Comparison of ENCODE assay signal across 22 cellular contexts in genomic region chr14:25034803-25035681, GRCh38. TPM values are rescaled to one million over a fixed set of nuclear protein-coding genes. Genes with fewer than 3 reads are reported as not detected.
DNase-seq lines count a peak whose midpoint lies in the region; ATAC-seq, FAIRE-seq and TF ChIP-seq lines count a peak whose summit lies in the region.
"Had no signal": no experiment of that assay in that cellular context is flagged by ENCODE, and none has a peak within 500 bp of the region (broad histone marks: within the 10 kb centered on the region; RNA-seq: fewer than 3 reads in every experiment).

No MANE protein-coding gene starts in this region.

- no peak overlapping the region for H3K9ac ChIP-seq in HepG2 (ENCODE audit: insufficient read depth, low read depth, low read length)

- TF ChIP-seq EP300 in HepG2 (IDR thresholded peaks at IDR 0.05; ENCODE audit: low read depth in 2 of 2, low read length in 2 of 2), result peak in 1 of 2 experiments; percentile 83; a peak in 2 of 4 replicates
- peak; percentile 76 for TF ChIP-seq EP300 in HepG2 (CRISPR knock-in tag; IDR thresholded peaks at IDR 0.05; ENCODE audit: borderline replicate concordance)

- H3K4me3 ChIP-seq in HepG2 (replicated peaks in 1 of 3; ENCODE audit: insufficient read depth in 1 of 3, low read depth in 2 of 3, low read length in 3 of 3) (0 out of 6 replicates have a peak overlapping the region, but pooled peaks of 1 of the 3 experiments have one; percentile 0), right lobe of liver (no peak overlapping the region), hepatocyte (no peak overlapping the region)
- no peak overlapping the region for H3K4me3 ChIP-seq in CD8-positive, alpha-beta memory T cell (ENCODE audit: low read length)
- H3K4me3 ChIP-seq: GM23338, PC-9, SJCRH30 had no signal

- H3K36me3 Mint-ChIP-seq in CD8-positive, alpha-beta memory T cell, result no peaks in the 10 kb centered on the region
- H3K36me3 Mint-ChIP-seq: CD14-positive monocyte had no signal

- intact Hi-C loops in HepG2 (cut with micrococcal nuclease; ENCODE audit: unreplicated experiment) (loop anchor here (1.0 to 5.0 kb wide), 4 partner anchors 58 to 218 kb away; no protein-coding TSS in a partner anchor), right lobe of liver (cut with DNase I) (no loop called here), posterior cingulate gyrus (cut with DNase I) (no loop called here)

- H3K36me3 ChIP-seq in HepG2 (replicated peaks in 1 of 2; ENCODE audit: control insufficient read depth in 1 of 2, insufficient read depth in 2 of 2, low read length in 2 of 2), result no peaks in the 10 kb centered on the region
- H3K36me3 ChIP-seq in right lobe of liver, result no peaks in the 10 kb centered on the region
- no peaks in the 10 kb centered on the region for H3K36me3 ChIP-seq in hepatocyte (replicated peaks; ENCODE audit: insufficient read depth, low read depth)
- H3K36me3 ChIP-seq in CD8-positive, alpha-beta memory T cell (ENCODE audit: insufficient read depth, low read length), result no peaks in the 10 kb centered on the region
- H3K36me3 ChIP-seq: SJCRH30 had no signal

- H4K20me1 ChIP-seq in HepG2 (ENCODE audit: insufficient read depth, low read length) (no peaks in the 10 kb centered on the region), hepatocyte (ENCODE audit: insufficient read depth, poor library complexity, severe bottlenecking) (no peaks in the 10 kb centered on the region)

- in situ Hi-C loops in HepG2 (cut with HindIII; ENCODE audit: extremely low pct_ligation_motif_present, low pct_unique_long_range_greater_than_20kb), result no loop called here

- no peaks in the 10 kb centered on the region for H3K27me3 Mint-ChIP-seq in CD8-positive, alpha-beta memory T cell

- CTCF ChIA-PET in HepG2 (lab: Yijun Ruan, JAX; ENCODE audit: low intra/inter-chr PET ratio, low total read pairs), result interaction anchor here (0.7 to 1.5 kb wide), 2 partner anchors 217 to 300 kb away, joined by 3 to 5 read pairs; no protein-coding TSS in a partner anchor
- CTCF ChIA-PET in CD8-positive, alpha-beta memory T cell (lab: Charles Lee), result no interaction called here

- WGBS in HepG2 (ENCODE audit: low lambda C conversion rate), result 52% methylated on average over 11 of the region's 11 CpGs
- WGBS in right lobe of liver (ENCODE audit: insufficient coverage, low coverage, low lambda C conversion rate, missing lambda C conversion rate), result 66% methylated on average over 9 of the region's 11 CpGs
- WGBS in hepatocyte (ENCODE audit: low lambda C conversion rate, missing lambda C conversion rate), result 84% methylated on average over 11 of the region's 11 CpGs

- peak; percentile 38; the same call in 1 of the 2 replicates for TF ChIP-seq RAD21 in HepG2 (CRISPR knock-in tag; IDR thresholded peaks at IDR 0.05)

- H3K27ac Mint-ChIP-seq in CD8-positive, alpha-beta memory T cell, result no peak overlapping the region
- H3K27ac Mint-ChIP-seq: CD14-positive monocyte, GM23338 had no signal

- no peak overlapping the region for H3K4me3 Mint-ChIP-seq in CD8-positive, alpha-beta memory T cell
- H3K4me3 Mint-ChIP-seq: CD14-positive monocyte, GM23338 had no signal

- peak; percentile 62 for FAIRE-seq in HepG2 (lab: Jason Lieb, UNC)
- FAIRE-seq: GM12891, GM18507 had no signal

- peak; percentile 99 for DNase-seq in HepG2 (ENCODE audit: low spot score)
- no peak for DNase-seq in right lobe of liver
- DNase-seq in NCI-H1048 (lab: John Stamatoyannopoulos, UW), result peak; percentile 11
- DNase-seq in hepatocyte (ENCODE audit: low spot score), result peak; percentile 30
- no peak for DNase-seq in posterior cingulate gyrus
- DNase-seq in CD8-positive, alpha-beta memory T cell, result no peak
- DNase-seq: GDM1, KBM-7, NCI-H1092, NCI-H146, NCI-H2081 treated with DMSO at 0.1 percent for 48 hours, NCI-H526 treated with DMSO at 0.1 percent for 48 hours had no signal

- peak overlapping the region; percentile 41 for H3K27ac ChIP-seq in HepG2 (ENCODE audit: extremely low read length, insufficient read depth, low read length)
- no peak overlapping the region for H3K27ac ChIP-seq in right lobe of liver
- H3K27ac ChIP-seq in hepatocyte, result no peak overlapping the region
- H3K27ac ChIP-seq in CD8-positive, alpha-beta memory T cell (ENCODE audit: low read depth, low read length), result no peak overlapping the region
- H3K27ac ChIP-seq: PC-9, SJCRH30 had no signal

- peaks cover 19% of the 10 kb centered on the region for H3K79me2 ChIP-seq in HepG2 (ENCODE audit: insufficient read depth, low read length)
- peaks cover 94% of the 10 kb centered on the region for H3K79me2 ChIP-seq in hepatocyte

- H3K27me3 ChIP-seq in HepG2 (ENCODE audit: control insufficient read depth in 1 of 2, insufficient read depth in 2 of 2, low read length in 2 of 2) (no peaks in the 10 kb centered on the region), right lobe of liver (no peaks in the 10 kb centered on the region), hepatocyte (no peaks in the 10 kb centered on the region)
- H3K27me3 ChIP-seq in CD8-positive, alpha-beta memory T cell (ENCODE audit: insufficient read depth, low read length, poor library complexity, severe bottlenecking), result no peaks in the 10 kb centered on the region
- H3K27me3 ChIP-seq: SJCRH30 had no signal

- peaks cover 61% of the 10 kb centered on the region for H3K4me1 ChIP-seq in HepG2 (ENCODE audit: insufficient read depth, low read length)
- no peaks in the 10 kb centered on the region for H3K4me1 ChIP-seq in right lobe of liver
- H3K4me1 ChIP-seq in hepatocyte (ENCODE audit: insufficient read depth), result no peaks in the 10 kb centered on the region
- no peaks in the 10 kb centered on the region for H3K4me1 ChIP-seq in CD8-positive, alpha-beta memory T cell (ENCODE audit: insufficient read depth, low read length)
- H3K4me1 ChIP-seq: SJCRH30 had no signal

- ATAC-seq in HepG2 (peak; percentile 95), right lobe of liver (no peak), HG02588 (IDR thresholded peaks at IDR 0.05; ENCODE audit: unreplicated experiment) (no peak), GM19023 (IDR thresholded peaks at IDR 0.05; ENCODE audit: unreplicated experiment) (no peak)
- ATAC-seq: GM23338, HCT116 had no signal

- H2AFZ ChIP-seq in HepG2 (ENCODE audit: low read length), result no peak overlapping the region
- no peak overlapping the region for H2AFZ ChIP-seq in hepatocyte
- H2AFZ ChIP-seq: GM23338, PC-9 had no signal

- peaks cover 0 to 5% (median 0%) of the 10 kb centered on the region in 5 donors for H3K9me3 Mint-ChIP-seq in CD8-positive, alpha-beta memory T cell
- H3K9me3 Mint-ChIP-seq: GM23338 had no signal

- TF ChIP-seq POLR2A in HepG2 (IDR thresholded peaks at IDR 0.05; ENCODE audit: insufficient read depth in 1 of 2, low read depth in 2 of 2, low read length in 2 of 2), result no peak
- no peak for TF ChIP-seq POLR2A in right lobe of liver (IDR thresholded peaks at IDR 0.05)

- H3K4me2 ChIP-seq in HepG2 (ENCODE audit: low read depth, low read length), result peak overlapping the region; percentile 25
- no peak overlapping the region for H3K4me2 ChIP-seq in hepatocyte
- H3K4me2 ChIP-seq: GM23338, PC-9 had no signal

- H3K9me3 ChIP-seq in HepG2 (ENCODE audit: low read length) (no peaks in the 10 kb centered on the region), right lobe of liver (no peaks in the 10 kb centered on the region), hepatocyte (ENCODE audit: low read depth) (no peaks in the 10 kb centered on the region)
- no peaks in the 10 kb centered on the region for H3K9me3 ChIP-seq in CD8-positive, alpha-beta memory T cell (ENCODE audit: low read length)
- H3K9me3 ChIP-seq: SJCRH30 had no signal

- BruUV-seq in HepG2 (replicated peaks; lab: Mats Ljungman, UMichigan), result no TSS peak

- no peaks in the 10 kb centered on the region for H3K9me2 ChIP-seq in hepatocyte (replicated peaks; ENCODE audit: insufficient read depth)

- H3K4me1 Mint-ChIP-seq in CD8-positive, alpha-beta memory T cell, result no peaks in the 10 kb centered on the region
- H3K4me1 Mint-ChIP-seq: CD14-positive monocyte had no signal

- TF ChIP-seq CTCF in HepG2 (CRISPR knock-in tag; IDR thresholded peaks at IDR 0.05), result peak; percentile 79
- TF ChIP-seq CTCF in right lobe of liver (IDR thresholded peaks at IDR 0.05), result no peak
- peak; percentile 8 for TF ChIP-seq CTCF in hepatocyte (IDR thresholded peaks at IDR 0.05; ENCODE audit: poor library complexity)

- POLR2A ChIA-PET in HepG2 (lab: Yijun Ruan, JAX), result interaction anchor here (0.7 to 3.7 kb wide), 8 partner anchors 11 to 217 kb away, joined by 4 to 28 read pairs (median 7); partner anchors contain the start of gene STXBP6
- POLR2A ChIA-PET in CD8-positive, alpha-beta memory T cell (lab: Charles Lee), result no interaction called here

TF ChIP-seq in HepG2, 621 proteins besides CTCF, POLR2A, EP300 and RAD21 (continues in another document):
- TF ChIP-seq ARNT2 (CRISPR knock-in tag; IDR thresholded peaks at IDR 0.05; ENCODE audit: low read depth) (no peak), ZNF660 (CRISPR knock-in tag; IDR thresholded peaks at IDR 0.05; ENCODE audit: borderline replicate concordance, low read depth) (no peak), MED13 (CRISPR knock-in tag; IDR thresholded peaks at IDR 0.05) (no peak)

RNA-seq across cellular contexts. Expression of gene STXBP6, which starts 14.9 kb away (rescaled TPM):
- total RNA-seq in HepG2 (2016; rRNA removed; fragmentation: Illumina TruSeq; extraction: Trizol) (35.3 and 43.2 TPM in 2 replicates), right lobe of liver (1 to 10 TPM in 4 of 6 experiments, under 1 TPM in 2; 0.55 to 1.7 (median 1.1) TPM), hepatocyte (34.1 and 48.8 TPM in 2 replicates)
- total RNA-seq in HepG2 (2016; cell fraction: cytosol; rRNA removed; fragmentation: Illumina TruSeq; extraction: Trizol; ENCODE audit: low read depth), result 21.2 TPM in 2 replicates
- total RNA-seq in HepG2 (2016; cell fraction: insoluble cytoplasmic fraction; rRNA removed; fragmentation: Illumina TruSeq; extraction: Trizol), result 31.7 and 46.6 TPM in 2 replicates
- total RNA-seq in HepG2 (2016; cell fraction: membrane; rRNA removed; fragmentation: Illumina TruSeq; extraction: Trizol), result 28.9 and 30.6 TPM in 2 replicates
- total RNA-seq in HepG2 (2016; cell fraction: nucleus; rRNA removed; fragmentation: Illumina TruSeq; extraction: Trizol), result 26.2 and 27.2 TPM in 2 replicates
- polyA plus RNA-seq in HepG2 (2011; rRNA removed) (32.3 and 42.8 TPM in 2 replicates), hepatocyte (44.9 and 54.6 TPM in 2 replicates)
- polyA plus RNA-seq in HepG2 (2011; cell fraction: cytosol; rRNA removed), result 26.8 and 33.4 TPM in 2 replicates
- polyA plus RNA-seq in HepG2 (2011; cell fraction: nucleus; rRNA removed), result 10.0 and 11.5 TPM in 2 replicates
- 25.5 and 27.7 TPM in 2 replicates for polyA plus RNA-seq in HepG2 (2012)
- 19.0 and 23.1 TPM in 2 replicates for polyA plus RNA-seq in HepG2 (2016; cell fraction: cytosol; fragmentation: Illumina TruSeq; extraction: Trizol; ENCODE audit: low read depth)
- polyA plus RNA-seq in HepG2 (2016; cell fraction: insoluble cytoplasmic fraction; fragmentation: Illumina TruSeq; extraction: Trizol; ENCODE audit: low read depth), result 51.3 and 53.4 TPM in 2 replicates
- 25.8 and 28.4 TPM in 2 replicates for polyA plus RNA-seq in HepG2 (2016; cell fraction: membrane; fragmentation: Illumina TruSeq; extraction: Trizol; ENCODE audit: low read depth)
- polyA plus RNA-seq in HepG2 (2016; cell fraction: nucleus; fragmentation: Illumina TruSeq; extraction: Trizol; ENCODE audit: insufficient read depth, low read depth), result 24.0 and 27.2 TPM in 2 replicates
- 3.0 and 26.4 TPM in 2 replicates for polyA minus RNA-seq in HepG2 (2011; rRNA and poly(A)+ RNA removed; ENCODE audit: low replicate concordance)
- polyA minus RNA-seq in HepG2 (2011; cell fraction: cytosol; rRNA and poly(A)+ RNA removed), result 19.6 and 20.8 TPM in 2 replicates
- polyA minus RNA-seq in HepG2 (2011; cell fraction: nucleus; rRNA and poly(A)+ RNA removed), result 53.4 and 53.6 TPM in 2 replicates
- total RNA-seq in CD8-positive, alpha-beta memory T cell, result under 1 TPM; 0.28 to 0.38 TPM
- not detected for polyA plus RNA-seq in CD8-positive, alpha-beta memory T cell
- total RNA-seq: MCF 10A had no signal

Comparison
In these comparisons a context has a peak if more than half of its experiments do, and no peak if none do; other contexts are left out.
1. DNase-seq: peak in HepG2 (single experiment), NCI-H1048 (single experiment) and hepatocyte (single experiment); none in right lobe of liver (0 of 3), posterior cingulate gyrus (0 of 10) and CD8-positive, alpha-beta memory T cell (0 of 5).
2. CTCF ChIP-seq: peak in HepG2 (single experiment) and hepatocyte (single experiment); none in right lobe of liver (0 of 4).
3. RNA of gene STXBP6, which starts 14.9 kb away (total RNA-seq): 21.2 to 46.6 TPM in HepG2 and 34.1 to 48.8 TPM in hepatocyte; 0.55 to 1.7 TPM in right lobe of liver and 0.28 to 0.38 TPM in CD8-positive, alpha-beta memory T cell; every median in the first group is over 4 times any median in the second.